24 cellular contexts compared by ENCODE assay signal in the genomic region with DNA sequence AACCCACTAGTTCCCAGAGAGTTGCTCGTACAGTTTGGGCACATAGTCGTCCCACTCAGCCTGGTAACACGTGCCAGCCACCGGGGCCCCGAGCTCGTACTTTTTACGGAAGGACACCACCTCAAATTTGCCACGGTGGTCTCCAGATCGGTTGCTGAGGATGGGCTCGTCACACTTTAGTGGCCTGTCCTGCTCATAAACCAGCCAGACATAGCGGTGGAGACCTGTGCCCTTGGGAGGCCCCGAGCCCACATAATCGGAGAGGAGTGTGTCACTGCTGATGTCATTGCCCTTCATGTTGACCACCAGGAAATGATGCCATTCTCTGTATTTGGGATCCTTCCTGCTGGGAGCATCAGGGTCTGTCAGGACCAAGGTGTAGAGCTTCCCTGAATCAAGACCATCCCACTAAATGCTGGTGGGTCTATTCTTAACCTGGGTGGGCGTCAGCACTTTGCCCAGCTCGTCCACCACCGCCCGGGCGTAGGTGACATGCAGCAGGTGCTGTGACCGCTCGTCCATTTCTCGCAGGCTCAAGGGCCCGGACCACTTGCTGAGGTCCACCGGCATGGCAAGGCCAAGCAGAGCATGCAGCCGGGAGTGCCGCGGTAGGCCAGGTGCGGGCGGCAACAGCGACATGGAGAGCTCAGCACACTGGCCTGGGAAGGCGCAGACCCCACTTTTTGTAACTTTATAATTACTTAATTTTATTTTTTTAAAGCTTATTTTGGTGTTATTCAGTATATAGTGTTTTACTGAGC. TPM values are rescaled to one million over a fixed set of nuclear protein-coding genes. Genes with fewer than 3 reads are reported as not detected.
A peak's percentile ranks its signal among the peaks of the same experiment; 100 is the strongest.
DNase-seq lines count a peak whose midpoint lies in the region; ATAC-seq, FAIRE-seq and TF ChIP-seq lines count a peak whose summit lies in the region.
"Had no signal": no experiment of that assay in that cellular context is flagged by ENCODE, and none has a peak within 500 bp of the region (broad histone marks: within the 10 kb centered on the region; RNA-seq: fewer than 3 reads in every experiment).

No MANE protein-coding gene starts in this region.

- no peak overlapping the region for H2BK5ac ChIP-seq in neuronal stem cell (ENCODE audit: low read length)

- no peak for TF ChIP-seq RAD21 in HepG2 (CRISPR knock-in tag; IDR thresholded peaks at IDR 0.05)

- no peak overlapping the region for H2BK12ac ChIP-seq in neuronal stem cell (ENCODE audit: low read length)

- no peaks in the 10 kb centered on the region for H3K4me1 ChIP-seq in HepG2 (ENCODE audit: insufficient read depth, low read length)
- H3K4me1 ChIP-seq in right lobe of liver: peaks cover 0 to 12% (median 0%) of the 10 kb centered on the region in 4 donors
- H3K4me1 ChIP-seq in HEK293 (ENCODE audit: control insufficient read depth, insufficient read depth, low read length): no peaks in the 10 kb centered on the region
- H3K4me1 ChIP-seq in neuronal stem cell (ENCODE audit: control insufficient read depth in 2 of 2, insufficient read depth in 1 of 2, low read depth in 1 of 2, low read length in 2 of 2): peaks cover 0 to 7% of the 10 kb centered on the region in 2 donors
- H3K4me1 ChIP-seq: BE2C; BLaER1 treated with 17β-estradiol and CSF1 and Interleukin-3, amounts not matched to agents 10 nM and 100 nM had no signal

- no peaks in the 10 kb centered on the region for H3K79me1 ChIP-seq in neuronal stem cell (ENCODE audit: low read depth, low read length)

- H3K79me2 ChIP-seq in HepG2 (ENCODE audit: insufficient read depth, low read length): no peaks in the 10 kb centered on the region

- no peak overlapping the region for H2AK5ac ChIP-seq in neuronal stem cell (ENCODE audit: low read depth, low read length)

- H2BK15ac ChIP-seq in neuronal stem cell (ENCODE audit: low read length): no peak overlapping the region

- no peak overlapping the region for H3K14ac ChIP-seq in neuronal stem cell (ENCODE audit: low read length)

- ATAC-seq in HepG2 (no peak), right lobe of liver (no peak)
- ATAC-seq in activated CD8-positive, alpha-beta memory T cell treated with anti-CD3 and anti-CD28 coated beads, Interleukin-2, amount 10 ng/mL, durations not matched to agents 7 days and 5 days: no peak

- H3K27me3 ChIP-seq in HepG2 (ENCODE audit: control insufficient read depth in 1 of 2, insufficient read depth in 2 of 2, low read length in 2 of 2): no peaks in the 10 kb centered on the region
- H3K27me3 ChIP-seq in right lobe of liver: no peaks in the 10 kb centered on the region
- no peaks in the 10 kb centered on the region for H3K27me3 ChIP-seq in neuronal stem cell (ENCODE audit: control insufficient read depth in 3 of 3, insufficient read depth in 3 of 3, low read depth in 1 of 3, low read length in 3 of 3)
- H3K27me3 ChIP-seq: BE2C; BLaER1 treated with 17β-estradiol and CSF1 and Interleukin-3, amounts not matched to agents 10 nM and 100 nM had no signal

- H3K23ac ChIP-seq in neuronal stem cell (ENCODE audit: low read depth, low read length, poor library complexity): no peak overlapping the region

- no peak for FAIRE-seq in HepG2 (lab: Jason Lieb, UNC)
- FAIRE-seq: A204.1, GM12891, GM18507, H54 had no signal

- no peak for TF ChIP-seq POLR2A in HepG2 (IDR thresholded peaks at IDR 0.05; ENCODE audit: insufficient read depth in 1 of 2, low read depth in 2 of 2, low read length in 2 of 2)
- no peak for TF ChIP-seq POLR2A in right lobe of liver (IDR thresholded peaks at IDR 0.05)

- H3K4me3 ChIP-seq in HepG2 (replicated peaks in 1 of 3; ENCODE audit: insufficient read depth in 1 of 3, low read depth in 2 of 3, low read length in 3 of 3): no peak overlapping the region
- H3K4me3 ChIP-seq in right lobe of liver: no peak overlapping the region
- H3K4me3 ChIP-seq in HEK293 (ENCODE audit: low read depth, low read length): no peak overlapping the region
- no peak overlapping the region for H3K4me3 ChIP-seq in neuronal stem cell (ENCODE audit: low read length in 2 of 2)
- H3K4me3 ChIP-seq: BLaER1 treated with 17β-estradiol and CSF1 and Interleukin-3, amounts not matched to agents 10 nM and 100 nM had no signal

- H3K9me3 ChIP-seq in HepG2 (ENCODE audit: low read length): no peaks in the 10 kb centered on the region
- H3K9me3 ChIP-seq in right lobe of liver: no peaks in the 10 kb centered on the region
- H3K9me3 ChIP-seq in HEK293 (ENCODE audit: control insufficient read depth, insufficient read depth, low read depth, low read length): no peaks in the 10 kb centered on the region
- no peaks in the 10 kb centered on the region for H3K9me3 ChIP-seq in neuronal stem cell (replicated peaks in 1 of 2; ENCODE audit: control insufficient read depth in 2 of 2, insufficient read depth in 1 of 2, low read depth in 1 of 2, low read length in 2 of 2)
- H3K9me3 ChIP-seq: BE2C; BLaER1 treated with 17β-estradiol and CSF1 and Interleukin-3, amounts not matched to agents 10 nM and 100 nM had no signal

- H3K18ac ChIP-seq in neuronal stem cell (ENCODE audit: low read length): no peak overlapping the region

- TF ChIP-seq EP300 in HepG2 (IDR thresholded peaks at IDR 0.05; ENCODE audit: low read depth in 2 of 2, low read length in 2 of 2) (no peak), HepG2 (CRISPR knock-in tag; IDR thresholded peaks at IDR 0.05; ENCODE audit: borderline replicate concordance) (no peak)

- no peak overlapping the region for H3K9ac ChIP-seq in HepG2 (ENCODE audit: insufficient read depth, low read depth, low read length)
- peak overlapping the region; percentile 53 for H3K9ac ChIP-seq in neuronal stem cell (ENCODE audit: low read depth, low read length, poor library complexity)
- H3K9ac ChIP-seq: BLaER1 treated with 17β-estradiol and CSF1 and Interleukin-3, amounts not matched to agents 10 nM and 100 nM had no signal

- intact Hi-C loops in HepG2 (cut with micrococcal nuclease; ENCODE audit: unreplicated experiment): no loop called here
- intact Hi-C loops in right lobe of liver (cut with DNase I): no loop called here

- H4K8ac ChIP-seq in neuronal stem cell (ENCODE audit: low read depth, low read length): no peak overlapping the region

- H3K27ac Mint-ChIP-seq in activated CD8-positive, alpha-beta memory T cell treated with anti-CD3 and anti-CD28 coated beads, Interleukin-2, amount 10 ng/mL, durations not matched to agents 7 days and 5 days: no peak overlapping the region

- DNase-seq in HepG2 (ENCODE audit: low spot score): no peak
- DNase-seq in right lobe of liver: no peak
- no peak for DNase-seq in neuronal stem cell (ENCODE audit: low spot score)
- DNase-seq in activated CD8-positive, alpha-beta memory T cell treated with anti-CD3 and anti-CD28 coated beads, Interleukin-2, amount 10 ng/mL, durations not matched to agents 7 days and 5 days: no peak
- DNase-seq in hypothalamus (lab: John Stamatoyannopoulos, UW): no peak
- DNase-seq in SKM-1 (lab: John Stamatoyannopoulos, UW; ENCODE audit: unreplicated experiment): no peak
- DNase-seq: ACHN; AML-193; BE2C; Calu3; CD4-positive, alpha-beta memory T cell; COR-L47; DMS79 treated with DMSO at 0.1 percent for 48 hours; GF-D8; GOT3; HCEC 1CT had no signal

- in situ Hi-C loops in HepG2 (cut with HindIII; ENCODE audit: extremely low pct_ligation_motif_present, low pct_unique_long_range_greater_than_20kb): no loop called here

- no peak overlapping the region for H3K4me3 Mint-ChIP-seq in activated CD8-positive, alpha-beta memory T cell treated with anti-CD3 and anti-CD28 coated beads, Interleukin-2, amount 10 ng/mL, durations not matched to agents 7 days and 5 days
- H3K4me3 Mint-ChIP-seq: CD4-positive, alpha-beta memory T cell had no signal

- WGBS in HepG2 (ENCODE audit: low lambda C conversion rate): 96% methylated on average over 30 of the region's 30 CpGs
- 84% methylated on average over 6 of the region's 30 CpGs for WGBS in right lobe of liver (ENCODE audit: insufficient coverage, low coverage, low lambda C conversion rate, missing lambda C conversion rate)
- WGBS in neuronal stem cell (ENCODE audit: extremely low coverage in 2 of 2, insufficient read length in 2 of 2, insufficient replicate concordance in 1 of 2), 2 donors: no CpG with 5 or more reads among the region's 30 CpGs

- H3K4me2 ChIP-seq in HepG2 (ENCODE audit: low read depth, low read length): no peak overlapping the region
- H3K4me2 ChIP-seq in neuronal stem cell (ENCODE audit: insufficient read depth, low read length, poor library complexity, severe bottlenecking): no peak overlapping the region
- H3K4me2 ChIP-seq: BLaER1 treated with 17β-estradiol and CSF1 and Interleukin-3, amounts not matched to agents 10 nM and 100 nM had no signal

- TF ChIP-seq CTCF in HepG2 (CRISPR knock-in tag; IDR thresholded peaks at IDR 0.05) (no peak), right lobe of liver (IDR thresholded peaks at IDR 0.05) (no peak), HEK293 (tag by site-specific recombination; IDR thresholded peaks at IDR 0.05) (no peak), VCaP (conservative IDR thresholded peaks at IDR 0.05) (no peak)

- H3K36me3 ChIP-seq in HepG2 (replicated peaks in 1 of 2; ENCODE audit: control insufficient read depth in 1 of 2, insufficient read depth in 2 of 2, low read length in 2 of 2) (peaks cover 21 to 34% of the 10 kb centered on the region in 2 experiments; a peak in 4 of 5 replicates), right lobe of liver (peaks cover 0 to 21% (median 7%) of the 10 kb centered on the region in 4 donors), HEK293 (ENCODE audit: control insufficient read depth in 2 of 2, insufficient read depth in 1 of 2, low read length in 2 of 2) (peaks cover 0 to 37% of the 10 kb centered on the region in 2 experiments; a peak in 2 of 3 replicates), neuronal stem cell (replicated peaks in 1 of 2; ENCODE audit: control insufficient read depth in 2 of 2, insufficient read depth in 2 of 2, low read length in 2 of 2) (peaks cover 3 to 22% of the 10 kb centered on the region in 2 donors)
- H3K36me3 ChIP-seq: BE2C had no signal

- POLR2A ChIA-PET in HepG2 (lab: Yijun Ruan, JAX) (interaction anchor here (0.6 to 2.0 kb wide), 3 partner anchors 13 to 218 kb away, joined by 3 to 8 read pairs (median 6); a partner anchor contains a TSS), HEK293 (lab: Yijun Ruan, JAX) (interaction anchor here (0.8 to 1.1 kb wide), 2 partner anchors 13 to 130 kb away, joined by 3 to 4 read pairs; a partner anchor contains a TSS)

- H4K91ac ChIP-seq in neuronal stem cell (ENCODE audit: low read depth, low read length, poor library complexity): no peak overlapping the region

- H3K27ac ChIP-seq in HepG2 (ENCODE audit: extremely low read length, insufficient read depth, low read length) (no peak overlapping the region), right lobe of liver (no peak overlapping the region), HEK293 (ENCODE audit: extremely low read depth, low read depth, low read length) (no peak overlapping the region), VCaP (peak overlapping the region; percentile 56), neuronal stem cell (replicated peaks; ENCODE audit: low read length) (no peak overlapping the region)
- H3K27ac ChIP-seq: 22Rv1; BLaER1 treated with 17β-estradiol and CSF1 and Interleukin-3, amounts not matched to agents 10 nM and 100 nM had no signal

- H3K9me3 Mint-ChIP-seq in activated CD8-positive, alpha-beta memory T cell treated with anti-CD3 and anti-CD28 coated beads, Interleukin-2, amount 10 ng/mL, durations not matched to agents 7 days and 5 days (ENCODE audit: low read depth): no peaks in the 10 kb centered on the region
- H3K9me3 Mint-ChIP-seq: CD4-positive, alpha-beta memory T cell had no signal

- peaks cover 11% of the 10 kb centered on the region for H3K27me3 Mint-ChIP-seq in activated CD8-positive, alpha-beta memory T cell treated with anti-CD3 and anti-CD28 coated beads, Interleukin-2, amount 10 ng/mL, durations not matched to agents 7 days and 5 days
- H3K27me3 Mint-ChIP-seq: CD4-positive, alpha-beta memory T cell had no signal

- H3K4ac ChIP-seq in neuronal stem cell (ENCODE audit: low read length): no peak overlapping the region

- no TSS peak for BruUV-seq in HepG2 (replicated peaks; lab: Mats Ljungman, UMichigan)

- no peak overlapping the region for H2AFZ ChIP-seq in HepG2 (ENCODE audit: low read length)
- no peak overlapping the region for H2AFZ ChIP-seq in neuronal stem cell (ENCODE audit: low read length)

- H2BK120ac ChIP-seq in neuronal stem cell (ENCODE audit: low read depth, low read length): no peak overlapping the region

- no peaks in the 10 kb centered on the region for H4K20me1 ChIP-seq in HepG2 (ENCODE audit: insufficient read depth, low read length)

- peaks cover 4% of the 10 kb centered on the region for H3K36me3 Mint-ChIP-seq in activated CD8-positive, alpha-beta memory T cell treated with anti-CD3 and anti-CD28 coated beads, Interleukin-2, amount 10 ng/mL, durations not matched to agents 7 days and 5 days

- no peaks in the 10 kb centered on the region for H3K4me1 Mint-ChIP-seq in activated CD8-positive, alpha-beta memory T cell treated with anti-CD3 and anti-CD28 coated beads, Interleukin-2, amount 10 ng/mL, durations not matched to agents 7 days and 5 days

- CTCF ChIA-PET in HepG2 (lab: Yijun Ruan, JAX; ENCODE audit: low intra/inter-chr PET ratio, low total read pairs): no interaction called here
- CTCF ChIA-PET in HEK293 (lab: Yijun Ruan, JAX): interaction anchor here (0.6 to 1.5 kb wide), 3 partner anchors 41 to 324 kb away, joined by 3 to 5 read pairs (median 4); no protein-coding TSS in a partner anchor
- CTCF ChIA-PET in activated CD8-positive, alpha-beta memory T cell treated with anti-CD3 and anti-CD28 coated beads, Interleukin-2, amount 10 ng/mL, durations not matched to agents 7 days and 5 days (lab: Charles Lee): no interaction called here

RNA-seq across cellular contexts. Expression of a gene that starts 12.9 kb away (rescaled TPM):
- total RNA-seq in HepG2 (2016; rRNA removed; fragmentation: Illumina TruSeq; extraction: Trizol): 17.2 and 46.7 TPM in 2 replicates
- total RNA-seq in HepG2 (2016; cell fraction: cytosol; rRNA removed; fragmentation: Illumina TruSeq; extraction: Trizol; ENCODE audit: low read depth): 10.9 and 12.3 TPM in 2 replicates
- total RNA-seq in HepG2 (2016; cell fraction: insoluble cytoplasmic fraction; rRNA removed; fragmentation: Illumina TruSeq; extraction: Trizol): 18.1 and 44.6 TPM in 2 replicates
- 15.7 and 17.3 TPM in 2 replicates for total RNA-seq in HepG2 (2016; cell fraction: membrane; rRNA removed; fragmentation: Illumina TruSeq; extraction: Trizol)
- total RNA-seq in HepG2 (2016; cell fraction: nucleus; rRNA removed; fragmentation: Illumina TruSeq; extraction: Trizol): 50.8 and 58.5 TPM in 2 replicates
- 61.0 and 88.0 TPM in 2 replicates for polyA plus RNA-seq in HepG2 (2011; rRNA removed)
- 45.6 and 61.3 TPM in 2 replicates for polyA plus RNA-seq in HepG2 (2011; cell fraction: cytosol; rRNA removed)
- 145 and 168 TPM in 2 replicates for polyA plus RNA-seq in HepG2 (2011; cell fraction: nucleus; rRNA removed)
- polyA plus RNA-seq in HepG2 (2012): 76.9 and 78.5 TPM in 2 replicates
- polyA plus RNA-seq in HepG2 (2016; cell fraction: cytosol; fragmentation: Illumina TruSeq; extraction: Trizol; ENCODE audit: low read depth): 4.6 and 4.8 TPM in 2 replicates
- 15.6 and 17.6 TPM in 2 replicates for polyA plus RNA-seq in HepG2 (2016; cell fraction: insoluble cytoplasmic fraction; fragmentation: Illumina TruSeq; extraction: Trizol; ENCODE audit: low read depth)
- polyA plus RNA-seq in HepG2 (2016; cell fraction: membrane; fragmentation: Illumina TruSeq; extraction: Trizol; ENCODE audit: low read depth): 9.2 and 10.8 TPM in 2 replicates
- polyA plus RNA-seq in HepG2 (2016; cell fraction: nucleus; fragmentation: Illumina TruSeq; extraction: Trizol; ENCODE audit: insufficient read depth, low read depth): 96.7 and 99.7 TPM in 2 replicates
- 163 and 207 TPM in 2 replicates for polyA minus RNA-seq in HepG2 (2011; rRNA and poly(A)+ RNA removed; ENCODE audit: low replicate concordance)
- 39.9 and 52.7 TPM in 2 replicates for polyA minus RNA-seq in HepG2 (2011; cell fraction: cytosol; rRNA and poly(A)+ RNA removed)
- 60.9 and 82.7 TPM in 2 replicates for polyA minus RNA-seq in HepG2 (2011; cell fraction: nucleus; rRNA and poly(A)+ RNA removed)
- total RNA-seq in right lobe of liver: 100 to 1,000 TPM in 4 of 6 experiments, 10 to 100 TPM in 2; 70.3 to 112 (median 105) TPM
- 7.8 TPM for polyA plus RNA-seq in neuronal stem cell (2013, experiment 1 of 2)
- 8.5 TPM for polyA plus RNA-seq in neuronal stem cell (2013, experiment 2 of 2)
- total RNA-seq in activated CD8-positive, alpha-beta memory T cell treated with anti-CD3 and anti-CD28 coated beads, Interleukin-2, amount 10 ng/mL, durations not matched to agents 7 days and 5 days: 10 to 100 TPM; 28.2 to 35.5 TPM

RNA-seq across cellular contexts. Expression of a gene that starts 13.1 kb away (rescaled TPM):
- total RNA-seq in HepG2 (2016; rRNA removed; fragmentation: Illumina TruSeq; extraction: Trizol) (10.3 and 13.3 TPM in 2 replicates), right lobe of liver (10 to 100 TPM in 3 of 6 experiments, 1 to 10 TPM in 3; 7.4 to 12.8 (median 9.5) TPM)
- 6.9 and 7.5 TPM in 2 replicates for total RNA-seq in HepG2 (2016; cell fraction: cytosol; rRNA removed; fragmentation: Illumina TruSeq; extraction: Trizol; ENCODE audit: low read depth)
- total RNA-seq in HepG2 (2016; cell fraction: insoluble cytoplasmic fraction; rRNA removed; fragmentation: Illumina TruSeq; extraction: Trizol): 10.3 and 15.0 TPM in 2 replicates
- total RNA-seq in HepG2 (2016; cell fraction: membrane; rRNA removed; fragmentation: Illumina TruSeq; extraction: Trizol): 8.8 and 9.5 TPM in 2 replicates
- 16.6 and 22.7 TPM in 2 replicates for total RNA-seq in HepG2 (2016; cell fraction: nucleus; rRNA removed; fragmentation: Illumina TruSeq; extraction: Trizol)
- polyA plus RNA-seq in HepG2 (2011; rRNA removed): 19.5 and 21.4 TPM in 2 replicates
- polyA plus RNA-seq in HepG2 (2011; cell fraction: cytosol; rRNA removed): 11.0 and 11.1 TPM in 2 replicates
- 56.3 and 61.9 TPM in 2 replicates for polyA plus RNA-seq in HepG2 (2011; cell fraction: nucleus; rRNA removed)
- polyA plus RNA-seq in HepG2 (2012): 9.6 and 10.3 TPM in 2 replicates
- polyA plus RNA-seq in HepG2 (2016; cell fraction: cytosol; fragmentation: Illumina TruSeq; extraction: Trizol; ENCODE audit: low read depth): 2.4 and 3.2 TPM in 2 replicates
- polyA plus RNA-seq in HepG2 (2016; cell fraction: insoluble cytoplasmic fraction; fragmentation: Illumina TruSeq; extraction: Trizol; ENCODE audit: low read depth): 9.4 TPM in 2 replicates
- 6.4 and 6.6 TPM in 2 replicates for polyA plus RNA-seq in HepG2 (2016; cell fraction: membrane; fragmentation: Illumina TruSeq; extraction: Trizol; ENCODE audit: low read depth)
- 34.9 and 37.5 TPM in 2 replicates for polyA plus RNA-seq in HepG2 (2016; cell fraction: nucleus; fragmentation: Illumina TruSeq; extraction: Trizol; ENCODE audit: insufficient read depth, low read depth)
- 14.8 and 18.1 TPM in 2 replicates for polyA minus RNA-seq in HepG2 (2011; rRNA and poly(A)+ RNA removed; ENCODE audit: low replicate concordance)
- 3.2 and 4.1 TPM in 2 replicates for polyA minus RNA-seq in HepG2 (2011; cell fraction: cytosol; rRNA and poly(A)+ RNA removed)
- 19.1 and 24.5 TPM in 2 replicates for polyA minus RNA-seq in HepG2 (2011; cell fraction: nucleus; rRNA and poly(A)+ RNA removed)
- polyA plus RNA-seq in neuronal stem cell (2013, experiment 1 of 2): 14.0 TPM
- 13.1 TPM for polyA plus RNA-seq in neuronal stem cell (2013, experiment 2 of 2)
- total RNA-seq in activated CD8-positive, alpha-beta memory T cell treated with anti-CD3 and anti-CD28 coated beads, Interleukin-2, amount 10 ng/mL, durations not matched to agents 7 days and 5 days: 10 to 100 TPM; 21.7 to 27.7 TPM

RNA-seq across cellular contexts. Expression of a gene that starts 13.7 kb away (rescaled TPM):
- total RNA-seq in HepG2 (2016; rRNA removed; fragmentation: Illumina TruSeq; extraction: Trizol) (62.5 and 99.6 TPM in 2 replicates), right lobe of liver (100 to 1,000 TPM in 5 of 6 experiments, 10 to 100 TPM in 1; 85.7 to 153 (median 121) TPM)
- total RNA-seq in HepG2 (2016; cell fraction: cytosol; rRNA removed; fragmentation: Illumina TruSeq; extraction: Trizol; ENCODE audit: low read depth): 10.8 and 10.9 TPM in 2 replicates
- total RNA-seq in HepG2 (2016; cell fraction: insoluble cytoplasmic fraction; rRNA removed; fragmentation: Illumina TruSeq; extraction: Trizol): 56.7 and 97.1 TPM in 2 replicates
- total RNA-seq in HepG2 (2016; cell fraction: membrane; rRNA removed; fragmentation: Illumina TruSeq; extraction: Trizol): 20.9 and 22.6 TPM in 2 replicates
- total RNA-seq in HepG2 (2016; cell fraction: nucleus; rRNA removed; fragmentation: Illumina TruSeq; extraction: Trizol): 124 and 151 TPM in 2 replicates
- polyA plus RNA-seq in HepG2 (2011; rRNA removed): 143 and 155 TPM in 2 replicates
- 88.2 and 122 TPM in 2 replicates for polyA plus RNA-seq in HepG2 (2011; cell fraction: cytosol; rRNA removed)
- polyA plus RNA-seq in HepG2 (2011; cell fraction: nucleus; rRNA removed): 116 and 157 TPM in 2 replicates
- 86.0 and 95.7 TPM in 2 replicates for polyA plus RNA-seq in HepG2 (2012)
- 4.3 and 4.5 TPM in 2 replicates for polyA plus RNA-seq in HepG2 (2016; cell fraction: cytosol; fragmentation: Illumina TruSeq; extraction: Trizol; ENCODE audit: low read depth)
- polyA plus RNA-seq in HepG2 (2016; cell fraction: insoluble cytoplasmic fraction; fragmentation: Illumina TruSeq; extraction: Trizol; ENCODE audit: low read depth): 51.8 and 59.4 TPM in 2 replicates
- polyA plus RNA-seq in HepG2 (2016; cell fraction: membrane; fragmentation: Illumina TruSeq; extraction: Trizol; ENCODE audit: low read depth): 10.0 and 10.7 TPM in 2 replicates
- polyA plus RNA-seq in HepG2 (2016; cell fraction: nucleus; fragmentation: Illumina TruSeq; extraction: Trizol; ENCODE audit: insufficient read depth, low read depth): 170 and 178 TPM in 2 replicates
- polyA minus RNA-seq in HepG2 (2011; rRNA and poly(A)+ RNA removed; ENCODE audit: low replicate concordance): 35.4 and 110 TPM in 2 replicates
- polyA minus RNA-seq in HepG2 (2011; cell fraction: cytosol; rRNA and poly(A)+ RNA removed): 83.6 and 87.9 TPM in 2 replicates
- polyA minus RNA-seq in HepG2 (2011; cell fraction: nucleus; rRNA and poly(A)+ RNA removed): 120 and 144 TPM in 2 replicates
- polyA plus RNA-seq in neuronal stem cell (2013, experiment 1 of 2): 24.7 TPM
- polyA plus RNA-seq in neuronal stem cell (2013, experiment 2 of 2): 25.4 TPM
- total RNA-seq in activated CD8-positive, alpha-beta memory T cell treated with anti-CD3 and anti-CD28 coated beads, Interleukin-2, amount 10 ng/mL, durations not matched to agents 7 days and 5 days: 100 to 1,000 TPM; 109 to 116 TPM
